In genomic region chr12:93156091-93156490, GRCh38 we compare ENCODE assay signal across 2 cellular contexts.
TF ChIP-seq lines count a peak whose summit lies in the region.

No MANE protein-coding gene starts in this region.

TF ChIP-seq in HEK293, 187 proteins besides CTCF, POLR2A, EP300 and RAD21 (continued from another document):
- TF ChIP-seq, protein P1, sequence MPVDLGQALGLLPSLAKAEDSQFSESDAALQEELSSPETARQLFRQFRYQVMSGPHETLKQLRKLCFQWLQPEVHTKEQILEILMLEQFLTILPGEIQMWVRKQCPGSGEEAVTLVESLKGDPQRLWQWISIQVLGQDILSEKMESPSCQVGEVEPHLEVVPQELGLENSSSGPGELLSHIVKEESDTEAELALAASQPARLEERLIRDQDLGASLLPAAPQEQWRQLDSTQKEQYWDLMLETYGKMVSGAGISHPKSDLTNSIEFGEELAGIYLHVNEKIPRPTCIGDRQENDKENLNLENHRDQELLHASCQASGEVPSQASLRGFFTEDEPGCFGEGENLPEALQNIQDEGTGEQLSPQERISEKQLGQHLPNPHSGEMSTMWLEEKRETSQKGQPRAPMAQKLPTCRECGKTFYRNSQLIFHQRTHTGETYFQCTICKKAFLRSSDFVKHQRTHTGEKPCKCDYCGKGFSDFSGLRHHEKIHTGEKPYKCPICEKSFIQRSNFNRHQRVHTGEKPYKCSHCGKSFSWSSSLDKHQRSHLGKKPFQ (tag by site-specific recombination; IDR thresholded peaks at IDR 0.05): no peak

TF ChIP-seq in H1, 55 proteins besides CTCF, POLR2A, EP300 and RAD21:
- TF ChIP-seq, protein P2, sequence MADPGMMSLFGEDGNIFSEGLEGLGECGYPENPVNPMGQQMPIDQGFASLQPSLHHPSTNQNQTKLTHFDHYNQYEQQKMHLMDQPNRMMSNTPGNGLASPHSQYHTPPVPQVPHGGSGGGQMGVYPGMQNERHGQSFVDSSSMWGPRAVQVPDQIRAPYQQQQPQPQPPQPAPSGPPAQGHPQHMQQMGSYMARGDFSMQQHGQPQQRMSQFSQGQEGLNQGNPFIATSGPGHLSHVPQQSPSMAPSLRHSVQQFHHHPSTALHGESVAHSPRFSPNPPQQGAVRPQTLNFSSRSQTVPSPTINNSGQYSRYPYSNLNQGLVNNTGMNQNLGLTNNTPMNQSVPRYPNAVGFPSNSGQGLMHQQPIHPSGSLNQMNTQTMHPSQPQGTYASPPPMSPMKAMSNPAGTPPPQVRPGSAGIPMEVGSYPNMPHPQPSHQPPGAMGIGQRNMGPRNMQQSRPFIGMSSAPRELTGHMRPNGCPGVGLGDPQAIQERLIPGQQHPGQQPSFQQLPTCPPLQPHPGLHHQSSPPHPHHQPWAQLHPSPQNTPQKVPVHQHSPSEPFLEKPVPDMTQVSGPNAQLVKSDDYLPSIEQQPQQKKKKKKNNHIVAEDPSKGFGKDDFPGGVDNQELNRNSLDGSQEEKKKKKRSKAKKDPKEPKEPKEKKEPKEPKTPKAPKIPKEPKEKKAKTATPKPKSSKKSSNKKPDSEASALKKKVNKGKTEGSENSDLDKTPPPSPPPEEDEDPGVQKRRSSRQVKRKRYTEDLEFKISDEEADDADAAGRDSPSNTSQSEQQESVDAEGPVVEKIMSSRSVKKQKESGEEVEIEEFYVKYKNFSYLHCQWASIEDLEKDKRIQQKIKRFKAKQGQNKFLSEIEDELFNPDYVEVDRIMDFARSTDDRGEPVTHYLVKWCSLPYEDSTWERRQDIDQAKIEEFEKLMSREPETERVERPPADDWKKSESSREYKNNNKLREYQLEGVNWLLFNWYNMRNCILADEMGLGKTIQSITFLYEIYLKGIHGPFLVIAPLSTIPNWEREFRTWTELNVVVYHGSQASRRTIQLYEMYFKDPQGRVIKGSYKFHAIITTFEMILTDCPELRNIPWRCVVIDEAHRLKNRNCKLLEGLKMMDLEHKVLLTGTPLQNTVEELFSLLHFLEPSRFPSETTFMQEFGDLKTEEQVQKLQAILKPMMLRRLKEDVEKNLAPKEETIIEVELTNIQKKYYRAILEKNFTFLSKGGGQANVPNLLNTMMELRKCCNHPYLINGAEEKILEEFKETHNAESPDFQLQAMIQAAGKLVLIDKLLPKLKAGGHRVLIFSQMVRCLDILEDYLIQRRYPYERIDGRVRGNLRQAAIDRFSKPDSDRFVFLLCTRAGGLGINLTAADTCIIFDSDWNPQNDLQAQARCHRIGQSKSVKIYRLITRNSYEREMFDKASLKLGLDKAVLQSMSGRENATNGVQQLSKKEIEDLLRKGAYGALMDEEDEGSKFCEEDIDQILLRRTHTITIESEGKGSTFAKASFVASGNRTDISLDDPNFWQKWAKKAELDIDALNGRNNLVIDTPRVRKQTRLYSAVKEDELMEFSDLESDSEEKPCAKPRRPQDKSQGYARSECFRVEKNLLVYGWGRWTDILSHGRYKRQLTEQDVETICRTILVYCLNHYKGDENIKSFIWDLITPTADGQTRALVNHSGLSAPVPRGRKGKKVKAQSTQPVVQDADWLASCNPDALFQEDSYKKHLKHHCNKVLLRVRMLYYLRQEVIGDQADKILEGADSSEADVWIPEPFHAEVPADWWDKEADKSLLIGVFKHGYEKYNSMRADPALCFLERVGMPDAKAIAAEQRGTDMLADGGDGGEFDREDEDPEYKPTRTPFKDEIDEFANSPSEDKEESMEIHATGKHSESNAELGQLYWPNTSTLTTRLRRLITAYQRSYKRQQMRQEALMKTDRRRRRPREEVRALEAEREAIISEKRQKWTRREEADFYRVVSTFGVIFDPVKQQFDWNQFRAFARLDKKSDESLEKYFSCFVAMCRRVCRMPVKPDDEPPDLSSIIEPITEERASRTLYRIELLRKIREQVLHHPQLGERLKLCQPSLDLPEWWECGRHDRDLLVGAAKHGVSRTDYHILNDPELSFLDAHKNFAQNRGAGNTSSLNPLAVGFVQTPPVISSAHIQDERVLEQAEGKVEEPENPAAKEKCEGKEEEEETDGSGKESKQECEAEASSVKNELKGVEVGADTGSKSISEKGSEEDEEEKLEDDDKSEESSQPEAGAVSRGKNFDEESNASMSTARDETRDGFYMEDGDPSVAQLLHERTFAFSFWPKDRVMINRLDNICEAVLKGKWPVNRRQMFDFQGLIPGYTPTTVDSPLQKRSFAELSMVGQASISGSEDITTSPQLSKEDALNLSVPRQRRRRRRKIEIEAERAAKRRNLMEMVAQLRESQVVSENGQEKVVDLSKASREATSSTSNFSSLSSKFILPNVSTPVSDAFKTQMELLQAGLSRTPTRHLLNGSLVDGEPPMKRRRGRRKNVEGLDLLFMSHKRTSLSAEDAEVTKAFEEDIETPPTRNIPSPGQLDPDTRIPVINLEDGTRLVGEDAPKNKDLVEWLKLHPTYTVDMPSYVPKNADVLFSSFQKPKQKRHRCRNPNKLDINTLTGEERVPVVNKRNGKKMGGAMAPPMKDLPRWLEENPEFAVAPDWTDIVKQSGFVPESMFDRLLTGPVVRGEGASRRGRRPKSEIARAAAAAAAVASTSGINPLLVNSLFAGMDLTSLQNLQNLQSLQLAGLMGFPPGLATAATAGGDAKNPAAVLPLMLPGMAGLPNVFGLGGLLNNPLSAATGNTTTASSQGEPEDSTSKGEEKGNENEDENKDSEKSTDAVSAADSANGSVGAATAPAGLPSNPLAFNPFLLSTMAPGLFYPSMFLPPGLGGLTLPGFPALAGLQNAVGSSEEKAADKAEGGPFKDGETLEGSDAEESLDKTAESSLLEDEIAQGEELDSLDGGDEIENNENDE (IDR thresholded peaks at IDR 0.05; ENCODE audit: insufficient replicate concordance, low read length): no peak
- TF ChIP-seq TAF7 (optimal IDR thresholded peaks at IDR 0.05; ENCODE audit: borderline replicate concordance, low read depth, low read length) (no peak), TCF12 (IDR thresholded peaks at IDR 0.05; ENCODE audit: low read depth, low read length) (no peak)
